ENCODE assay signal across 10 cellular contexts in the genomic region with DNA sequence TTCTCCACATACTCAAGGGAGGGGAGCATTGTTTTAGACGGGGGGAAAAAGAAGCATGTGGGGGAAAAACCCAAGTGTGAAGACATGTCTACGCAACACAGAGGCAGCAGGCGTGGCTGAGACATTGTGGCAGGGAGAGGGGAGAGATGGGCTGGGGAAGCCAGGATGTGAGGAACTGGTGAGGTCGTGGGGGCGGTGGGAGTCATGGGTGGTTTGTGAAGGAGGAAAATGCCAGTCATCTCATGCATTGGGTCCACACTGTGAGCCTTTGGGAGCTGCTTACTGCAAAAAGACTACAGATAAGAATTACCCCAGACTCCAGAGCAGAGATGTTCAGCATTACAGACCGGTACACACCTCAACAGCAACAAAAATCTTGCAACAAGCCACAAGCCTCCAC. TPM values are rescaled to one million over a fixed set of nuclear protein-coding genes. Genes with fewer than 3 reads are reported as not detected.
DNase-seq lines count a peak whose midpoint lies in the region; ATAC-seq and TF ChIP-seq lines count a peak whose summit lies in the region.
"Had no signal": no experiment of that assay in that cellular context is flagged by ENCODE, and none has a peak within 500 bp of the region (broad histone marks: within the 10 kb centered on the region; RNA-seq: fewer than 3 reads in every experiment).

No MANE protein-coding gene starts in this region.

- no peaks in the 10 kb centered on the region for H3K27me3 ChIP-seq in Caco-2 (replicated peaks; ENCODE audit: control insufficient read depth, insufficient read depth, low read length)

- CTCF ChIA-PET in Caco-2 (lab: Charles Lee) = no interaction called here

- peaks cover 0 to 24% of the 10 kb centered on the region in 2 donors for H3K27me3 Mint-ChIP-seq in natural killer cell treated with Interleukin-12 subunit alpha and Interleukin-12 subunit beta and Interleukin-15 and Interleukin-18, amount 100 ng/mL, for 72 hours
- H3K27me3 Mint-ChIP-seq in stimulated activated naive CD8-positive, alpha-beta T cell treated with anti-CD3 and anti-CD28 coated beads, Interleukin-15, Interleukin-2, amounts not matched to agents 100 ng/mL and 50 ng/mL, for 24 hours = peaks cover 50% of the 10 kb centered on the region
- peaks cover 13% of the 10 kb centered on the region for H3K27me3 Mint-ChIP-seq in Caco-2 (ENCODE audit: insufficient read depth, unreplicated experiment)

- no peak for TF ChIP-seq CTCF in Caco-2 (IDR thresholded peaks at IDR 0.05; ENCODE audit: insufficient read depth in 1 of 2, low read depth in 1 of 2, low read length in 1 of 2, severe bottlenecking in 1 of 2, unreplicated experiment in 1 of 2)

- H3K9me3 ChIP-seq in Caco-2 = no peaks in the 10 kb centered on the region

- peaks cover 14% of the 10 kb centered on the region for H3K36me3 Mint-ChIP-seq in natural killer cell treated with Interleukin-12 subunit alpha and Interleukin-12 subunit beta and Interleukin-15 and Interleukin-18, amount 100 ng/mL, for 72 hours
- H3K36me3 Mint-ChIP-seq in stimulated activated naive CD8-positive, alpha-beta T cell treated with anti-CD3 and anti-CD28 coated beads, Interleukin-15, Interleukin-2, amounts not matched to agents 100 ng/mL and 50 ng/mL, for 24 hours (ENCODE audit: low read depth) = peaks cover 4% of the 10 kb centered on the region
- H3K36me3 Mint-ChIP-seq in Caco-2 (ENCODE audit: insufficient read depth, unreplicated experiment) = no peaks in the 10 kb centered on the region

- peak overlapping the region; percentile 97 to 98 for H3K27ac Mint-ChIP-seq in natural killer cell treated with Interleukin-12 subunit alpha and Interleukin-12 subunit beta and Interleukin-15 and Interleukin-18, amount 100 ng/mL, for 72 hours
- H3K27ac Mint-ChIP-seq in stimulated activated naive CD8-positive, alpha-beta T cell treated with anti-CD3 and anti-CD28 coated beads, Interleukin-15, Interleukin-2, amounts not matched to agents 100 ng/mL and 50 ng/mL, for 24 hours = peak overlapping the region; percentile 82
- H3K27ac Mint-ChIP-seq in Caco-2 (ENCODE audit: unreplicated experiment) = no peak overlapping the region

- no peak overlapping the region for H3K4me3 ChIP-seq in Caco-2 (ENCODE audit: low read depth, low read length)

- DNase-seq in activated CD4-positive, CD25-positive, alpha-beta regulatory T cell (lab: John Stamatoyannopoulos, UW) = no peak
- DNase-seq in activated T-helper 9 cell treated with anti-CD3 and anti-CD28 coated beads, Interleukin-2, amount 50 U/mL, for 16 hours (ENCODE audit: low read depth) = peak; percentile 51
- DNase-seq in natural killer cell treated with Interleukin-12 subunit alpha and Interleukin-12 subunit beta and Interleukin-15 and Interleukin-18, amount 100 ng/mL, for 72 hours (ENCODE audit: low spot score) = peak; percentile 80
- DNase-seq in NCI-H82 (lab: John Stamatoyannopoulos, UW) = no peak
- no peak for DNase-seq in Caco-2
- no peak for DNase-seq in SKM-1 treated with dmso at 0.1 percent for 144 hours (lab: John Stamatoyannopoulos, UW; ENCODE audit: unreplicated experiment)
- DNase-seq: NCI-H2081 treated with DMSO at 0.1 percent for 48 hours, SHP77 had no signal

- H3K4me1 Mint-ChIP-seq in natural killer cell treated with Interleukin-12 subunit alpha and Interleukin-12 subunit beta and Interleukin-15 and Interleukin-18, amount 100 ng/mL, for 72 hours (ENCODE audit: low read depth in 2 of 2) = peaks cover 37 to 52% of the 10 kb centered on the region in 2 donors
- H3K4me1 Mint-ChIP-seq in stimulated activated naive CD8-positive, alpha-beta T cell treated with anti-CD3 and anti-CD28 coated beads, Interleukin-15, Interleukin-2, amounts not matched to agents 100 ng/mL and 50 ng/mL, for 24 hours (ENCODE audit: low read depth) = peaks cover 29% of the 10 kb centered on the region
- no peaks in the 10 kb centered on the region for H3K4me1 Mint-ChIP-seq in Caco-2 (ENCODE audit: low read depth, unreplicated experiment)

- intact Hi-C loops in Caco-2 (cut with micrococcal nuclease; ENCODE audit: unreplicated experiment) = no loop called here

- no peaks in the 10 kb centered on the region for H3K4me1 ChIP-seq in Caco-2

- H3K9me3 Mint-ChIP-seq in natural killer cell treated with Interleukin-12 subunit alpha and Interleukin-12 subunit beta and Interleukin-15 and Interleukin-18, amount 100 ng/mL, for 72 hours = no peaks in the 10 kb centered on the region
- H3K9me3 Mint-ChIP-seq in stimulated activated naive CD8-positive, alpha-beta T cell treated with anti-CD3 and anti-CD28 coated beads, Interleukin-15, Interleukin-2, amounts not matched to agents 100 ng/mL and 50 ng/mL, for 24 hours = peaks cover 8% of the 10 kb centered on the region
- H3K9me3 Mint-ChIP-seq in Caco-2 (ENCODE audit: unreplicated experiment) = peaks cover 12% of the 10 kb centered on the region

- peak; percentile 30 to 52 for ATAC-seq in activated CD4-positive, CD25-positive, alpha-beta regulatory T cell treated with anti-CD3 and anti-CD28 coated beads, Interleukin-2, amount 50 U/mL, for 24 hours
- peak; percentile 67 to 74 for ATAC-seq in natural killer cell treated with Interleukin-12 subunit alpha and Interleukin-12 subunit beta and Interleukin-15 and Interleukin-18, amount 100 ng/mL, for 72 hours

- no TSS peak for BruUV-seq in Caco-2 (replicated peaks; lab: Mats Ljungman, UMichigan)

- H3K4me3 Mint-ChIP-seq in natural killer cell treated with Interleukin-12 subunit alpha and Interleukin-12 subunit beta and Interleukin-15 and Interleukin-18, amount 100 ng/mL, for 72 hours = peak overlapping the region; percentile 93
- peak overlapping the region; percentile 81 for H3K4me3 Mint-ChIP-seq in stimulated activated naive CD8-positive, alpha-beta T cell treated with anti-CD3 and anti-CD28 coated beads, Interleukin-15, Interleukin-2, amounts not matched to agents 100 ng/mL and 50 ng/mL, for 24 hours
- no peak overlapping the region for H3K4me3 Mint-ChIP-seq in Caco-2 (ENCODE audit: unreplicated experiment)

- POLR2A ChIA-PET in Caco-2 (lab: Charles Lee) = no interaction called here

- H3K36me3 ChIP-seq in Caco-2 (ENCODE audit: control insufficient read depth, insufficient read depth, low read length) = no peaks in the 10 kb centered on the region

RNA-seq across cellular contexts. Expression of a gene that starts 2.1 kb away (rescaled TPM):
- 10 to 100 TPM; 16.3 to 66.7 TPM for total RNA-seq in natural killer cell treated with Interleukin-12 subunit alpha and Interleukin-12 subunit beta and Interleukin-15 and Interleukin-18, amount 100 ng/mL, for 72 hours
- total RNA-seq in Caco-2 (2022) = not detected in 2 replicates

Comparison
In these comparisons a context has a peak if more than half of its experiments do, and no peak if none do; other contexts are left out.
1. DNase-seq: peak in activated T-helper 9 cell treated with anti-CD3 and anti-CD28 coated beads, Interleukin-2, amount 50 U/mL, for 16 hours (single experiment) and natural killer cell treated with Interleukin-12 subunit alpha and Interleukin-12 subunit beta and Interleukin-15 and Interleukin-18, amount 100 ng/mL, for 72 hours (single experiment); none in activated CD4-positive, CD25-positive, alpha-beta regulatory T cell (0 of 4), NCI-H82 (single experiment), Caco-2 (0 of 2) and SKM-1 treated with dmso at 0.1 percent for 144 hours (single experiment).
2. RNA of a gene that starts 2.1 kb away (total RNA-seq): 16.3 to 66.7 TPM in natural killer cell treated with Interleukin-12 subunit alpha and Interleukin-12 subunit beta and Interleukin-15 and Interleukin-18, amount 100 ng/mL, for 72 hours; not detected in Caco-2; every median in the first group is over 10 times any median in the second.